Comparison of ENCODE assay signal across 8 cellular contexts in the genomic region with DNA sequence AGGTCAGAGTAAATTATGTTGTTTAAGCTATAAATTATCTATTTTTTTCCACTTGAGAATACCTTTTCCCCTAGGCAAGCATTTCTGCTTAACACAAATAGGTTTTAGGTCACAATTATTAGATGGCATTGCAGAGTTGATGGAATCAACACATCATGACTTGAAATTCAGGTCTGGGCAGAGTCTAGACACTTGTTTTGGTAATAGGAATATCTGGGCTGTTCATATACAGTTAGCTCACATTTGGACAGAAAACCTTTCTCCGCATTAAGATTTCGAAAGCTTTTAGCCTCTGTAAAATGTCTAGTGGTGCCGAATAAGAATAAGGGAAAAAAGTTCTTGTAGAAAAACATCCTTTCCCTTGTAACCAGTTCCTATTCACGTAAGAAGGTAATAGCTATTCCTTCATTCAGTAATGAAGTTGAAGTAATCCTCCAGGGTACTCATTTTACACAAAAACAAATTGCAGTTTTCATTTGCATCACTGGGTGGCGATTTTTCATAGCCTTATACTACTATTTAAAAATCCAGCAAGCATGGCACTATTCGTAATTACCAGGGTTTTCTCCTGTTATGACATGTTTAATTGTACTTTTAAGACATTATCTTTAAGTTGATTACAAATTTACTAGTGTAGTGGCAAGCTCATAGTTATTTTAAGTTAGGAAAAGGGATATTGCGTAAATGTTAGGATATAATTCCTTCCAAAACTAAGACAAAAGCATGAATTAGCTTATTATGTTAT.
DNase-seq lines count a peak whose midpoint lies in the region; ATAC-seq and TF ChIP-seq lines count a peak whose summit lies in the region.

No MANE protein-coding gene starts in this region.

- no peaks in the 10 kb centered on the region for H3K9me2 ChIP-seq in MM.1S (replicated peaks; ENCODE audit: insufficient read depth, low read length)

- no peaks in the 10 kb centered on the region for H3K79me2 ChIP-seq in MM.1S (ENCODE audit: low read length)

- H3K27ac ChIP-seq in MM.1S (ENCODE audit: low read length) (peak overlapping the region; percentile 38; the same call in 1 of the 2 replicates), RWPE1 (no peak overlapping the region)

- peak overlapping the region; percentile 50 for H3K27ac Mint-ChIP-seq in stimulated activated memory B cell treated with anti-CD40 and anti-IgM and Interleukin-4, amounts not matched to agents 10 μg/mL and 1 μg/mL and 100 μg/mL, for 72 hours

- peak overlapping the region; percentile 17; the same call in 1 of the 2 replicates for H3K9ac ChIP-seq in MM.1S (ENCODE audit: low read length)

- CTCF ChIA-PET in RWPE1 (lab: Yijun Ruan, JAX) = interaction anchor here (0.5 to 2.0 kb wide), 23 partner anchors 8 to 615 kb away, joined by 3 to 22 read pairs (median 3); no protein-coding TSS in a partner anchor

- POLR2A ChIA-PET in RWPE1 (lab: Yijun Ruan, JAX; ENCODE audit: low non-redundant PET) = no interaction called here

- TF ChIP-seq CTCF in MM.1S (IDR thresholded peaks at IDR 0.05; ENCODE audit: low read length) (peak; percentile 73), RWPE1 (conservative IDR thresholded peaks at IDR 0.05; ENCODE audit: low read depth) (peak; percentile 81), cardiac fibroblast (IDR thresholded peaks at IDR 0.05; ENCODE audit: low read depth, low read length) (peak; percentile 58)

- peaks cover 14% of the 10 kb centered on the region; the same call in 1 of the 2 replicates for H3F3A ChIP-seq in MM.1S (ENCODE audit: insufficient read depth, low read length)

- peaks cover 21% of the 10 kb centered on the region for H3K4me1 Mint-ChIP-seq in stimulated activated memory B cell treated with anti-CD40 and anti-IgM and Interleukin-4, amounts not matched to agents 10 μg/mL and 1 μg/mL and 100 μg/mL, for 72 hours

- H3K4me3 ChIP-seq in MM.1S (ENCODE audit: low read length) (no peak overlapping the region), cardiac fibroblast (replicated peaks in 1 of 2; ENCODE audit: low read depth in 2 of 2, low read length in 2 of 2) (no peak overlapping the region)

- H3K4me3 Mint-ChIP-seq in stimulated activated memory B cell treated with anti-CD40 and anti-IgM and Interleukin-4, amounts not matched to agents 10 μg/mL and 1 μg/mL and 100 μg/mL, for 72 hours = no peak overlapping the region

- H3K36me3 ChIP-seq in MM.1S (replicated peaks; ENCODE audit: insufficient read depth, low read length) = no peaks in the 10 kb centered on the region

- peak overlapping the region; percentile 38 for H2AFZ ChIP-seq in MM.1S (ENCODE audit: low read length)

- H4K20me1 ChIP-seq in MM.1S (ENCODE audit: insufficient read depth, low read length) = no peaks in the 10 kb centered on the region

- ATAC-seq in GM21737 (IDR thresholded peaks at IDR 0.05; ENCODE audit: unreplicated experiment) = peak; percentile 64
- ATAC-seq in stimulated activated memory B cell treated with anti-CD40 and anti-IgM and Interleukin-4, amounts not matched to agents 10 μg/mL and 1 μg/mL and 100 μg/mL, for 72 hours = peak; percentile 61

- H3K4me1 ChIP-seq in MM.1S (ENCODE audit: low read length) = peaks cover 23% of the 10 kb centered on the region

- DNase-seq in SIG-M5 treated with dmso at 0.1 percent for 504 hours (lab: John Stamatoyannopoulos, UW; ENCODE audit: unreplicated experiment) = peak; percentile 58
- no peak for DNase-seq in SIG-M5 (lab: John Stamatoyannopoulos, UW)
- DNase-seq in MM.1S = peak; percentile 83
- peak; percentile 42 for DNase-seq in RWPE1 (ENCODE audit: low spot score)
- peak; percentile 77 to 82 for DNase-seq in cardiac fibroblast (ENCODE audit: low read depth in 2 of 2)
- peak; percentile 68 for DNase-seq in kidney tubule cell (ENCODE audit: low spot score)

- peaks cover 4% of the 10 kb centered on the region for H3K9me3 Mint-ChIP-seq in stimulated activated memory B cell treated with anti-CD40 and anti-IgM and Interleukin-4, amounts not matched to agents 10 μg/mL and 1 μg/mL and 100 μg/mL, for 72 hours

- peaks cover 11% of the 10 kb centered on the region for H3K36me3 Mint-ChIP-seq in stimulated activated memory B cell treated with anti-CD40 and anti-IgM and Interleukin-4, amounts not matched to agents 10 μg/mL and 1 μg/mL and 100 μg/mL, for 72 hours

- no peaks in the 10 kb centered on the region for H3K27me3 Mint-ChIP-seq in stimulated activated memory B cell treated with anti-CD40 and anti-IgM and Interleukin-4, amounts not matched to agents 10 μg/mL and 1 μg/mL and 100 μg/mL, for 72 hours

- no peaks in the 10 kb centered on the region for H3K9me3 ChIP-seq in MM.1S (replicated peaks; ENCODE audit: insufficient read depth, low read length)

- H3K4me2 ChIP-seq in MM.1S (ENCODE audit: low read depth, low read length) = peak overlapping the region; percentile 65

- H3K27me3 ChIP-seq in MM.1S (replicated peaks; ENCODE audit: insufficient read depth, low read length) = no peaks in the 10 kb centered on the region
